In genomic region chr3:31498824-31499223, GRCh38 we compare ENCODE assay signal across 21 cellular contexts. TPM values are rescaled to one million over a fixed set of nuclear protein-coding genes. Genes with fewer than 3 reads are reported as not detected.
DNase-seq lines count a peak whose midpoint lies in the region; ATAC-seq and TF ChIP-seq lines count a peak whose summit lies in the region.
"Had no signal": no experiment of that assay in that cellular context is flagged by ENCODE, and none has a peak within 500 bp of the region (broad histone marks: within the 10 kb centered on the region; RNA-seq: fewer than 3 reads in every experiment).

No MANE protein-coding gene starts in this region.

- peak; percentile 37 for ATAC-seq in left lung
- ATAC-seq in GM21576 (IDR thresholded peaks at IDR 0.05; ENCODE audit: unreplicated experiment) = no peak
- ATAC-seq: A549, GM23338 had no signal

- H3K4me1 Mint-ChIP-seq in mesothelial cell of epicardium = peaks cover 23% of the 10 kb centered on the region
- H3K4me1 Mint-ChIP-seq in activated CD4-positive, alpha-beta memory T cell treated with anti-CD3 and anti-CD28 coated beads for 36 hours (ENCODE audit: low read depth) = peaks cover 11% of the 10 kb centered on the region
- H3K4me1 Mint-ChIP-seq: CD14-positive monocyte had no signal

- CTCF ChIA-PET in activated CD4-positive, alpha-beta memory T cell treated with anti-CD3 and anti-CD28 coated beads for 36 hours (lab: Charles Lee) = no interaction called here
- CTCF ChIA-PET in HEK293T (lab: Yijun Ruan, JAX) = no interaction called here

- POLR2A ChIA-PET in activated CD4-positive, alpha-beta memory T cell treated with anti-CD3 and anti-CD28 coated beads for 36 hours (lab: Charles Lee) = no interaction called here
- POLR2A ChIA-PET in HEK293T (lab: Yijun Ruan, JAX) = no interaction called here

- no peak overlapping the region for H3K4me3 ChIP-seq in left lung
- H3K4me3 ChIP-seq: A549; BLaER1 treated with 17β-estradiol and CSF1 and Interleukin-3, amounts not matched to agents 10 nM and 100 nM; GM23338; HAP-1 had no signal

- H3K9me3 Mint-ChIP-seq in mesothelial cell of epicardium = no peaks in the 10 kb centered on the region
- peaks cover 1% of the 10 kb centered on the region for H3K9me3 Mint-ChIP-seq in activated CD4-positive, alpha-beta memory T cell treated with anti-CD3 and anti-CD28 coated beads for 36 hours
- H3K9me3 Mint-ChIP-seq: CD4-positive, alpha-beta T cell; CD8-positive, alpha-beta memory T cell; GM23338 had no signal

- no peak for TF ChIP-seq CTCF in left lung (IDR thresholded peaks at IDR 0.05)
- TF ChIP-seq CTCF in mesothelial cell of epicardium (IDR thresholded peaks at IDR 0.05; ENCODE audit: unreplicated experiment) = no peak

- H3K36me3 ChIP-seq in left lung = no peaks in the 10 kb centered on the region
- H3K36me3 ChIP-seq: BE2C; BLaER1 treated with 17β-estradiol and CSF1 and Interleukin-3, amounts not matched to agents 10 nM and 100 nM; HAP-1 had no signal

- no peak overlapping the region for H3K27ac ChIP-seq in left lung
- H3K27ac ChIP-seq: A549; BLaER1 treated with 17β-estradiol and CSF1 and Interleukin-3, amounts not matched to agents 10 nM and 100 nM had no signal

- intact Hi-C loops in left lung (cut with DNase I) = no loop called here
- intact Hi-C loops in activated CD4-positive, alpha-beta memory T cell treated with anti-CD3 and anti-CD28 coated beads for 36 hours (cut with micrococcal nuclease) = no loop called here

- no peaks in the 10 kb centered on the region for H3K9me3 ChIP-seq in left lung
- H3K9me3 ChIP-seq: A549, BE2C, HAP-1 had no signal

- H3K36me3 Mint-ChIP-seq in mesothelial cell of epicardium = no peaks in the 10 kb centered on the region
- peaks cover under 1% of the 10 kb centered on the region for H3K36me3 Mint-ChIP-seq in activated CD4-positive, alpha-beta memory T cell treated with anti-CD3 and anti-CD28 coated beads for 36 hours
- H3K36me3 Mint-ChIP-seq: CD14-positive monocyte had no signal

- no peaks in the 10 kb centered on the region for H3K27me3 Mint-ChIP-seq in mesothelial cell of epicardium (ENCODE audit: low read depth)
- no peaks in the 10 kb centered on the region for H3K27me3 Mint-ChIP-seq in activated CD4-positive, alpha-beta memory T cell treated with anti-CD3 and anti-CD28 coated beads for 36 hours
- H3K27me3 Mint-ChIP-seq: CD4-positive, alpha-beta T cell; CD8-positive, alpha-beta memory T cell had no signal

- H3K4me1 ChIP-seq in left lung = no peaks in the 10 kb centered on the region
- H3K4me1 ChIP-seq: A549; BE2C; BLaER1 treated with 17β-estradiol and CSF1 and Interleukin-3, amounts not matched to agents 10 nM and 100 nM; HAP-1 had no signal

- H3K27me3 ChIP-seq in left lung = no peaks in the 10 kb centered on the region
- H3K27me3 ChIP-seq: BE2C; BLaER1 treated with 17β-estradiol and CSF1 and Interleukin-3, amounts not matched to agents 10 nM and 100 nM had no signal

- H3K27ac Mint-ChIP-seq in mesothelial cell of epicardium = peak overlapping the region; percentile 75
- H3K27ac Mint-ChIP-seq in activated CD4-positive, alpha-beta memory T cell treated with anti-CD3 and anti-CD28 coated beads for 36 hours = no peak overlapping the region
- H3K27ac Mint-ChIP-seq: CD14-positive monocyte; CD4-positive, alpha-beta T cell; CD8-positive, alpha-beta memory T cell; GM23338 had no signal

- DNase-seq in cerebellum (ENCODE audit: low spot score) (peak; percentile 17), left lung (no peak), mesothelial cell of epicardium (ENCODE audit: low spot score in 2 of 2, unreplicated experiment in 2 of 2) (no peak), HEK293T (ENCODE audit: extremely low spot score) (no peak)
- no peak for DNase-seq in activated CD4-positive, alpha-beta memory T cell treated with anti-CD3 and anti-CD28 coated beads for 36 hours
- DNase-seq: 8988T; ACHN; AML-193; BE2C; CD4-positive, alpha-beta T cell; CD8-positive, alpha-beta memory T cell; DMS 273 treated with DMSO at 0.1 percent for 48 hours; DMS79; EL; GF-D8 had no signal

- H3K4me3 Mint-ChIP-seq in mesothelial cell of epicardium = no peak overlapping the region
- H3K4me3 Mint-ChIP-seq in activated CD4-positive, alpha-beta memory T cell treated with anti-CD3 and anti-CD28 coated beads for 36 hours = no peak overlapping the region
- H3K4me3 Mint-ChIP-seq: CD14-positive monocyte; CD4-positive, alpha-beta T cell; CD8-positive, alpha-beta memory T cell; GM23338 had no signal

TF ChIP-seq in HEK293T, 16 proteins besides CTCF, POLR2A, EP300 and RAD21:
- TF ChIP-seq LEF1 (IDR thresholded peaks at IDR 0.05; ENCODE audit: borderline replicate concordance) = no peak
- no peak for TF ChIP-seq ARNT (IDR thresholded peaks at IDR 0.05)
- no peak for TF ChIP-seq TARDBP (IDR thresholded peaks at IDR 0.05)
- TF ChIP-seq L3MBTL2 (conservative IDR thresholded peaks at IDR 0.05) = no peak
- no peak for TF ChIP-seq FOXA1 (IDR thresholded peaks at IDR 0.05)
- no peak for TF ChIP-seq HDGF (IDR thresholded peaks at IDR 0.05; ENCODE audit: borderline replicate concordance)
- TF ChIP-seq SUZ12 (IDR thresholded peaks at IDR 0.05) = no peak
- no peak for TF ChIP-seq ELF4 (IDR thresholded peaks at IDR 0.05)
- no peak for TF ChIP-seq CTBP1 (IDR thresholded peaks at IDR 0.05; ENCODE audit: borderline replicate concordance)
- TF ChIP-seq NFRKB (IDR thresholded peaks at IDR 0.05) = no peak

RNA-seq across cellular contexts. Expression of gene STT3B, which starts 33.9 kb away (rescaled TPM):
- total RNA-seq in cerebellum (95.2 TPM), left lung (100 to 1,000 TPM; 127 to 139 TPM), mesothelial cell of epicardium (206 to 214 TPM (median 210 TPM) in 3 replicates)
- 100 to 1,000 TPM; 115 to 117 TPM for total RNA-seq in activated CD4-positive, alpha-beta memory T cell treated with anti-CD3 and anti-CD28 coated beads for 36 hours
